In the genomic region with DNA sequence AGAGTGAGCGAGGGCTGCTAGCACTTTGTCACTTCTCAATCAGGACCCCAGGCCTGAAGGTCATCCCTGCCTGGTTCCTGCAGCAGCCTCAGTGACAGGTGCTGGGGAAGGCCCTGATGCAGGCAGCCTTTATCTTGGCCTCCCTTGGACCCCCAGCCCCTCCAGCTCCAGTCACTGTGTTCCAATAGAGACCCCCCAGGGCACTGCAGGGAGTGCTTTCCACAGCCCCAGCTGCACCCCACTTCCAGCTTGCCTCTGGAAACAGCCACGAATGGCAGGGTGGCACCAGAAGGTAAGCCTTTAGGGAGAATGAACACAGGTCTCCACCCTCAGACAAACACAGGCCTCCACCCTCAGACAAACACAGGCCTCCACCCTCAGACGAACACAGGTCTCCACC, we compare ENCODE assay signal across 17 cellular contexts.
A peak's percentile ranks its signal among the peaks of the same experiment; 100 is the strongest.
DNase-seq lines count a peak whose midpoint lies in the region; TF ChIP-seq lines count a peak whose summit lies in the region.
"Had no signal": no experiment of that assay in that cellular context is flagged by ENCODE, and none has a peak within 500 bp of the region (broad histone marks: within the 10 kb centered on the region; RNA-seq: fewer than 3 reads in every experiment).

No MANE protein-coding gene starts in this region.

- no peak overlapping the region for H3K27ac Mint-ChIP-seq in osteocyte (ENCODE audit: unreplicated experiment)
- H3K27ac Mint-ChIP-seq: CD4-positive, alpha-beta memory T cell; CD4-positive, CD25-positive, alpha-beta regulatory T cell had no signal

- DNase-seq in GM20000 (ENCODE audit: low spot score) (peak; percentile 2), osteocyte (ENCODE audit: extremely low spot score, unreplicated experiment) (peak; percentile 72), ovary (no peak), HAP-1 (ENCODE audit: low spot score in 2 of 2) (no peak)
- DNase-seq: 8988T; ACHN; BE2C; C1 segment of cervical spinal cord; CD4-positive, alpha-beta memory T cell; CD4-positive, CD25-positive, alpha-beta regulatory T cell; CD8-positive, alpha-beta memory T cell; COR-L47; DMS79 treated with DMSO at 0.1 percent for 48 hours; GF-D8 had no signal

- H3K4me3 ChIP-seq in HEK293 (ENCODE audit: low read depth, low read length) (no peak overlapping the region), ovary (no peak overlapping the region), HAP-1 (no peak overlapping the region)
- H3K4me3 ChIP-seq: BLaER1 had no signal

- no peaks in the 10 kb centered on the region for H3K4me1 Mint-ChIP-seq in osteocyte (ENCODE audit: unreplicated experiment)
- H3K4me1 Mint-ChIP-seq: CD14-positive monocyte; CD4-positive, alpha-beta memory T cell; CD4-positive, CD25-positive, alpha-beta regulatory T cell; CD8-positive, alpha-beta memory T cell had no signal

- POLR2A ChIA-PET in HEK293 (lab: Yijun Ruan, JAX) = no interaction called here

- TF ChIP-seq POLR2A in ovary (IDR thresholded peaks at IDR 0.05) = no peak

- intact Hi-C loops in ovary (cut with DNase I) = no loop called here

- no peaks in the 10 kb centered on the region for H3K36me3 Mint-ChIP-seq in osteocyte (ENCODE audit: unreplicated experiment)
- H3K36me3 Mint-ChIP-seq: CD14-positive monocyte; CD4-positive, alpha-beta memory T cell; CD4-positive, CD25-positive, alpha-beta regulatory T cell; CD8-positive, alpha-beta memory T cell had no signal

- H3K36me3 ChIP-seq in HEK293 (ENCODE audit: control insufficient read depth in 2 of 2, insufficient read depth in 1 of 2, low read length in 2 of 2) (no peaks in the 10 kb centered on the region), ovary (no peaks in the 10 kb centered on the region), HAP-1 (replicated peaks) (no peaks in the 10 kb centered on the region)
- H3K36me3 ChIP-seq: BE2C, BLaER1 had no signal

- no peak overlapping the region for H3K27ac ChIP-seq in HEK293 (ENCODE audit: extremely low read depth, low read depth, low read length)
- no peak overlapping the region for H3K27ac ChIP-seq in ovary
- H3K27ac ChIP-seq: BLaER1 had no signal

- H3K27me3 ChIP-seq in ovary = no peaks in the 10 kb centered on the region
- H3K27me3 ChIP-seq in HAP-1 (ENCODE audit: low read depth) = no peaks in the 10 kb centered on the region
- H3K27me3 ChIP-seq: BE2C, BLaER1 had no signal

- no peak for TF ChIP-seq EP300 in ovary (IDR thresholded peaks at IDR 0.05)

- CTCF ChIA-PET in HEK293 (lab: Yijun Ruan, JAX) = interaction anchor here (0.6 kb wide), 1 partner anchor 1012 kb away, joined by 3 read pairs; no protein-coding TSS in a partner anchor

- no peak for TF ChIP-seq CTCF in GM20000 (IDR thresholded peaks at IDR 0.05; ENCODE audit: extremely low read depth, missing control alignments)
- TF ChIP-seq CTCF in HEK293 (tag by site-specific recombination; IDR thresholded peaks at IDR 0.05) = no peak
- no peak for TF ChIP-seq CTCF in osteocyte (IDR thresholded peaks at IDR 0.05)
- TF ChIP-seq CTCF in ovary (IDR thresholded peaks at IDR 0.05) = no peak

- in situ Hi-C loops in HAP-1 (cut with MboI; ENCODE audit: low sequenced_read_pairs) = no loop called here

- no peak overlapping the region for H3K4me3 Mint-ChIP-seq in osteocyte (ENCODE audit: unreplicated experiment)
- H3K4me3 Mint-ChIP-seq: CD14-positive monocyte; CD4-positive, alpha-beta memory T cell; CD4-positive, CD25-positive, alpha-beta regulatory T cell; CD8-positive, alpha-beta memory T cell had no signal

- no peaks in the 10 kb centered on the region for H3K9me3 ChIP-seq in HEK293 (ENCODE audit: control insufficient read depth, insufficient read depth, low read depth, low read length)
- no peaks in the 10 kb centered on the region for H3K9me3 ChIP-seq in ovary
- H3K9me3 ChIP-seq in HAP-1 = no peaks in the 10 kb centered on the region
- H3K9me3 ChIP-seq: BE2C had no signal

- H3K4me1 ChIP-seq in HEK293 (ENCODE audit: control insufficient read depth, insufficient read depth, low read length) (no peaks in the 10 kb centered on the region), ovary (ENCODE audit: insufficient read depth) (no peaks in the 10 kb centered on the region), HAP-1 (no peaks in the 10 kb centered on the region)
- H3K4me1 ChIP-seq: BE2C, BLaER1 had no signal

- H3K27me3 Mint-ChIP-seq in osteocyte (ENCODE audit: unreplicated experiment) = no peaks in the 10 kb centered on the region
- H3K27me3 Mint-ChIP-seq: CD4-positive, alpha-beta memory T cell; CD4-positive, CD25-positive, alpha-beta regulatory T cell; CD8-positive, alpha-beta memory T cell had no signal

- 92 to 95% (median 94%) methylated on average over 3 of the region's 3 CpGs for WGBS in ovary, 3 donors

- peaks cover 4% of the 10 kb centered on the region for H3K9me3 Mint-ChIP-seq in osteocyte (ENCODE audit: unreplicated experiment)
- H3K9me3 Mint-ChIP-seq: CD4-positive, CD25-positive, alpha-beta regulatory T cell had no signal

TF ChIP-seq in HEK293, 187 proteins besides CTCF, POLR2A, EP300 and RAD21:
- TF ChIP-seq ZNF624 (tag by site-specific recombination; IDR thresholded peaks at IDR 0.05) (no peak), KLF1 (tag by site-specific recombination; IDR thresholded peaks at IDR 0.05) (peak; percentile 46; the same call in 1 of the 2 replicates)
TF ChIP-seq in HEK293: peak in this region for 1.

Comparison
In these comparisons a context has a peak if more than half of its experiments do, and no peak if none do; other contexts are left out.
1. DNase-seq: peak in GM20000 (single experiment) and osteocyte (single experiment); none in ovary (0 of 5) and HAP-1 (0 of 2).